Comparison of ENCODE assay signal across 25 cellular contexts in genomic region chrX:100356497-100356896, GRCh38. TPM values are rescaled to one million over a fixed set of nuclear protein-coding genes. Genes with fewer than 3 reads are reported as not detected.
"Had no signal": no experiment of that assay in that cellular context is flagged by ENCODE, and none has a peak within 500 bp of the region (broad histone marks: within the 10 kb centered on the region; RNA-seq: fewer than 3 reads in every experiment).

No MANE protein-coding gene starts in this region.

- H3K27ac Mint-ChIP-seq: endodermal cell; naive thymus-derived CD4-positive, alpha-beta T cell; stimulated activated naive CD8-positive, alpha-beta T cell treated with anti-CD3 and anti-CD28 coated beads, Interleukin-15, amount 100 ng/mL, for 72 hours had no signal

- H3K4me3 ChIP-seq: dorsolateral prefrontal cortex, gastrocnemius medialis, ovary, psoas muscle, skin epidermis, spleen, thyroid gland, vagina had no signal

- H3K9me3 Mint-ChIP-seq: endodermal cell, nephron had no signal

- DNase-seq: dorsolateral prefrontal cortex; effector CD8-positive, alpha-beta T cell; endodermal cell; foreskin fibroblast; gastrocnemius medialis; head of caudate nucleus; mesendoderm; midbrain; naive thymus-derived CD4-positive, alpha-beta T cell; occipital lobe; ovary; posterior cingulate gyrus; psoas muscle; right cardiac atrium; spleen; stimulated activated naive CD4-positive, alpha-beta T cell; stimulated activated naive CD8-positive, alpha-beta T cell treated with anti-CD3 and anti-CD28 coated beads, Interleukin-15, amount 100 ng/mL, for 72 hours; thyroid gland; trophoblast cell had no signal

- H3K9me3 ChIP-seq: gastrocnemius medialis, ovary, psoas muscle, spleen, thyroid gland, vagina had no signal

- H3K36me3 Mint-ChIP-seq: naive thymus-derived CD4-positive, alpha-beta T cell had no signal

- H3K27ac ChIP-seq: dorsolateral prefrontal cortex, epithelial cell of prostate, gastrocnemius medialis, ovary, psoas muscle, skin epidermis, spleen, thyroid gland, vagina had no signal

- H3K4me1 ChIP-seq: gastrocnemius medialis, psoas muscle, spleen, thyroid gland, vagina had no signal

- H3K4me1 Mint-ChIP-seq: naive thymus-derived CD4-positive, alpha-beta T cell; stimulated activated naive CD8-positive, alpha-beta T cell treated with anti-CD3 and anti-CD28 coated beads, Interleukin-15, amount 100 ng/mL, for 72 hours had no signal

- H3K36me3 ChIP-seq: gastrocnemius medialis, ovary, spleen, thyroid gland, vagina had no signal

- H3K27me3 ChIP-seq: gastrocnemius medialis, ovary, thyroid gland, vagina had no signal

- ATAC-seq: esophagus mucosa; gastrocnemius medialis; naive thymus-derived CD4-positive, alpha-beta T cell; psoas muscle; right cardiac atrium; stimulated activated naive CD8-positive, alpha-beta T cell treated with anti-CD3 and anti-CD28 coated beads, Interleukin-15, amount 100 ng/mL, for 72 hours had no signal

- H3K4me3 Mint-ChIP-seq: endodermal cell; naive thymus-derived CD4-positive, alpha-beta T cell; nephron; stimulated activated naive CD8-positive, alpha-beta T cell treated with anti-CD3 and anti-CD28 coated beads, Interleukin-15, amount 100 ng/mL, for 72 hours had no signal

RNA-seq across cellular contexts. Expression of gene PCDH19, which starts 53.6 kb away (rescaled TPM):
- polyA plus RNA-seq: keratinocyte; naive thymus-derived CD4-positive, alpha-beta T cell had no signal
